Comparison of ENCODE assay signal across 20 cellular contexts in genomic region chr4:152967942-152968341, GRCh38. TPM values are rescaled to one million over a fixed set of nuclear protein-coding genes. Genes with fewer than 3 reads are reported as not detected.
A peak's percentile ranks its signal among the peaks of the same experiment; 100 is the strongest.
DNase-seq lines count a peak whose midpoint lies in the region; ATAC-seq and TF ChIP-seq lines count a peak whose summit lies in the region.
"Had no signal": no experiment of that assay in that cellular context is flagged by ENCODE, and none has a peak within 500 bp of the region (broad histone marks: within the 10 kb centered on the region; RNA-seq: fewer than 3 reads in every experiment).

No MANE protein-coding gene starts in this region.

- no peaks in the 10 kb centered on the region for H3K9me3 ChIP-seq in BLaER1
- no peaks in the 10 kb centered on the region for H3K9me3 ChIP-seq in parathyroid adenoma (ENCODE audit: control insufficient read depth, low read length)
- H3K9me3 ChIP-seq: Peyer's patch, SJCRH30 had no signal

- H3K9me3 Mint-ChIP-seq in WTC11: no peaks in the 10 kb centered on the region

- ATAC-seq in WTC11 (no peak), GM21423 (IDR thresholded peaks at IDR 0.05; ENCODE audit: unreplicated experiment) (no peak), HG03175 (IDR thresholded peaks at IDR 0.05; ENCODE audit: unreplicated experiment) (no peak)

- H3K27me3 Mint-ChIP-seq in WTC11 (ENCODE audit: low read depth): no peaks in the 10 kb centered on the region

- peak overlapping the region; percentile 37; the same call in 1 of the 2 replicates for H3K27ac Mint-ChIP-seq in WTC11

- H3K36me3 ChIP-seq in BLaER1: no peaks in the 10 kb centered on the region
- H3K36me3 ChIP-seq in parathyroid adenoma (ENCODE audit: control insufficient read depth, insufficient read depth, low read length): no peaks in the 10 kb centered on the region
- H3K36me3 ChIP-seq: SJCRH30 had no signal

- H3K9ac ChIP-seq in BLaER1: no peak overlapping the region
- no peak overlapping the region for H3K9ac ChIP-seq in parathyroid adenoma

- TF ChIP-seq CTCF in WTC11 (IDR thresholded peaks at IDR 0.05) (no peak), lower leg skin (IDR thresholded peaks at IDR 0.05) (no peak), parathyroid adenoma (IDR thresholded peaks at IDR 0.05) (no peak)

- peaks cover 4% of the 10 kb centered on the region for H3K79me2 ChIP-seq in parathyroid adenoma

- no peak for TF ChIP-seq POLR2A in lower leg skin (IDR thresholded peaks at IDR 0.05)

- H3K4me1 Mint-ChIP-seq in WTC11: peaks cover 15% of the 10 kb centered on the region

- CTCF ChIA-PET in WTC11 (lab: Charles Lee): no interaction called here

- POLR2A ChIA-PET in WTC11 (lab: Charles Lee): interaction anchor here (0.7 kb wide), 1 partner anchor 8 kb away, joined by 5 read pairs; no protein-coding TSS in a partner anchor

- H3K27me3 ChIP-seq in BLaER1 (no peaks in the 10 kb centered on the region), parathyroid adenoma (ENCODE audit: control insufficient read depth, insufficient read depth, low read length) (no peaks in the 10 kb centered on the region)
- H3K27me3 ChIP-seq: Peyer's patch, SJCRH30 had no signal

- DNase-seq in WTC11 (ENCODE audit: low spot score) (no peak), lower leg skin (ENCODE audit: low spot score in 2 of 2) (peak; percentile 42 to 43), mesenteric fat pad (ENCODE audit: low spot score) (no peak)
- no peak for DNase-seq in activated T-cell treated with anti-CD3 and anti-CD28 coated beads, Interleukin-2, amount 50 U/mL, for 48 hours
- DNase-seq: 8988T, Kasumi-1, MM.1S, NCI-H1092 treated with DMSO at 0.1 percent for 48 hours, NCI-H146, NCI-H2029, NCI-H2227 treated with DMSO at 0.1 percent for 48 hours, NCI-H510A treated with DMSO at 0.1 percent for 48 hours, NCI-H82, Peyer's patch, SJCRH30 had no signal

- no peaks in the 10 kb centered on the region for H4K20me1 ChIP-seq in BLaER1

- H3K27ac ChIP-seq in BLaER1 (no peak overlapping the region), parathyroid adenoma (peak overlapping the region; percentile 73)
- H3K27ac ChIP-seq: C4-2B, Peyer's patch, SJCRH30 had no signal

- H2AFZ ChIP-seq in parathyroid adenoma: no peak overlapping the region

- H3K4me3 ChIP-seq in BLaER1 (no peak overlapping the region), lower leg skin (ENCODE audit: low read depth, poor library complexity, severe bottlenecking) (no peak overlapping the region), parathyroid adenoma (ENCODE audit: low read depth, low read length) (no peak overlapping the region)
- H3K4me3 ChIP-seq: Peyer's patch, SJCRH30 had no signal

- WGBS in lower leg skin, 2 donors: 52 to 54% methylated on average over 4 of the region's 4 CpGs

- H3K4me1 ChIP-seq in BLaER1: peaks cover 16% of the 10 kb centered on the region
- H3K4me1 ChIP-seq in parathyroid adenoma: peaks cover 25% of the 10 kb centered on the region
- H3K4me1 ChIP-seq: Peyer's patch, SJCRH30 had no signal

- peaks cover 84% of the 10 kb centered on the region for H3K36me3 Mint-ChIP-seq in WTC11

- intact Hi-C loops in lower leg skin (cut with DNase I; ENCODE audit: low total_unique reads): no loop called here

- H3K4me2 ChIP-seq in BLaER1 (peak overlapping the region; percentile 59), parathyroid adenoma (ENCODE audit: low read length) (peak overlapping the region; percentile 40)

- H3K4me3 Mint-ChIP-seq in WTC11: no peak overlapping the region

TF ChIP-seq in WTC11, 78 proteins besides CTCF, POLR2A, EP300 and RAD21:
- TF ChIP-seq SMAD3 (CRISPR knock-in tag; IDR thresholded peaks at IDR 0.05; ENCODE audit: borderline replicate concordance) (no peak), AFF4 (CRISPR knock-in tag; IDR thresholded peaks at IDR 0.05; ENCODE audit: borderline replicate concordance) (no peak), NFE2L1 (CRISPR knock-in tag; IDR thresholded peaks at IDR 0.05) (no peak), ARID4B (CRISPR knock-in tag; IDR thresholded peaks at IDR 0.05; ENCODE audit: borderline replicate concordance) (no peak)

RNA-seq across cellular contexts. Expression of gene FHDC1, which starts 31.8 kb away (rescaled TPM):
- total RNA-seq in WTC11 (2021) (15.5 to 18.1 TPM (median 17.1 TPM) in 3 replicates), lower leg skin (10 to 100 TPM; 25.6 to 65.1 (median 37.2) TPM), mesenteric fat pad (1.2 TPM)

Comparison
In these comparisons a context has a peak if more than half of its experiments do, and no peak if none do; other contexts are left out.
1. DNase-seq: peak in lower leg skin (2 of 2); none in WTC11 (single experiment), mesenteric fat pad (single experiment) and activated T-cell treated with anti-CD3 and anti-CD28 coated beads, Interleukin-2, amount 50 U/mL, for 48 hours (0 of 2).